In genomic region chr10:44593952-44594351, GRCh38 we compare ENCODE assay signal across 1 cellular context.
TF ChIP-seq lines count a peak whose summit lies in the region.

No MANE protein-coding gene starts in this region.

TF ChIP-seq in H1, 55 proteins besides CTCF, POLR2A, EP300 and RAD21 (continued from another document):
- TF ChIP-seq CTBP2 (IDR thresholded peaks at IDR 0.05; ENCODE audit: borderline replicate concordance, insufficient read depth, insufficient read length, low read length) = no peak
- TF ChIP-seq CBX8 (IDR thresholded peaks at IDR 0.05; ENCODE audit: borderline replicate concordance, low read depth, low read length) = no peak
- no peak for TF ChIP-seq TBP (IDR thresholded peaks at IDR 0.05; ENCODE audit: low read depth, low read length)
